Comparison of ENCODE assay signal across 21 cellular contexts in genomic region chr10:663844-664243, GRCh38. TPM values are rescaled to one million over a fixed set of nuclear protein-coding genes. Genes with fewer than 3 reads are reported as not detected.
DNase-seq lines count a peak whose midpoint lies in the region; ATAC-seq and TF ChIP-seq lines count a peak whose summit lies in the region.
"Had no signal": no experiment of that assay in that cellular context is flagged by ENCODE, and none has a peak within 500 bp of the region (broad histone marks: within the 10 kb centered on the region; RNA-seq: fewer than 3 reads in every experiment).

No MANE protein-coding gene starts in this region.

- no peaks in the 10 kb centered on the region for H3K9me3 Mint-ChIP-seq in brain

- no peak for TF ChIP-seq CTCF in brain (conservative IDR thresholded peaks at IDR 0.05)

- peaks cover 90% of the 10 kb centered on the region for H3K4me1 ChIP-seq in BLaER1

- H3K36me3 Mint-ChIP-seq in brain, result no peaks in the 10 kb centered on the region

- H3K4me3 ChIP-seq in BLaER1, result no peak overlapping the region
- H3K4me3 ChIP-seq: GM23248, PC-9, SK-N-MC, skin epidermis had no signal

- peaks cover 66% of the 10 kb centered on the region for H3K4me1 Mint-ChIP-seq in brain

- H3K27me3 Mint-ChIP-seq in brain, result no peaks in the 10 kb centered on the region

- DNase-seq in medulla oblongata (ENCODE audit: extremely low spot score) (peak; percentile 93), posterior vena cava (ENCODE audit: low spot score) (peak; percentile 73), NCI-H2029 (lab: John Stamatoyannopoulos, UW) (no peak), cerebellum (ENCODE audit: low spot score) (no peak)
- DNase-seq: 8988T; activated gamma-delta T cell; brain microvascular endothelial cell; GM23248; KG1; mesenchymal stem cell; NCI-H748 treated with DMSO at 0.1 percent for 48 hours; PC-9; stimulated activated CD4-positive, alpha-beta T cell treated with anti-CD3 and anti-CD28 coated beads, Interleukin-4, amount 100 ng/mL, for 24 hours; T1000 had no signal

- H3K36me3 ChIP-seq in BLaER1, result no peaks in the 10 kb centered on the region
- H3K36me3 ChIP-seq: brain microvascular endothelial cell had no signal

- H3K27ac ChIP-seq in BLaER1, result no peak overlapping the region
- H3K27ac ChIP-seq: brain microvascular endothelial cell, C4-2B, GM23248, PC-9, SK-N-MC had no signal

- ATAC-seq in HG03571 (IDR thresholded peaks at IDR 0.05; ENCODE audit: unreplicated experiment) (no peak), GM19035 (IDR thresholded peaks at IDR 0.05; ENCODE audit: unreplicated experiment) (no peak)

- no peaks in the 10 kb centered on the region for H3K27me3 ChIP-seq in BLaER1
- H3K27me3 ChIP-seq: brain microvascular endothelial cell had no signal

- no peak overlapping the region for H3K9ac ChIP-seq in BLaER1
- H3K9ac ChIP-seq: GM23248 had no signal

- peaks cover 100% of the 10 kb centered on the region for H4K20me1 ChIP-seq in BLaER1

- peak overlapping the region; percentile 55 for H3K4me2 ChIP-seq in BLaER1
- H3K4me2 ChIP-seq: PC-9 had no signal

- peak overlapping the region in 4 of 5 experiments; percentile 65 to 93 (median 92) for H3K27ac Mint-ChIP-seq in brain

- peak overlapping the region in 2 of 5 experiments; percentile 10 to 49 for H3K4me3 Mint-ChIP-seq in brain

- no peaks in the 10 kb centered on the region for H3K9me3 ChIP-seq in BLaER1

- intact Hi-C loops in posterior vena cava (cut with DNase I), result loop anchor here in 1 of 2 donors (10.0 kb wide), 1 partner anchor 121 kb away; no protein-coding TSS in a partner anchor

RNA-seq across cellular contexts. Expression of gene DIP2C, which starts 25.6 kb away (rescaled TPM):
- 22.3 TPM for polyA plus RNA-seq in brain (ENCODE audit: insufficient read depth, low read depth, low replicate concordance)
- total RNA-seq in posterior vena cava (10 to 100 TPM; 39.3 to 45.6 TPM), cerebellum (32.5 TPM)

Comparison
In these comparisons a context has a peak if more than half of its experiments do, and no peak if none do; other contexts are left out.
1. DNase-seq: peak in medulla oblongata (single experiment) and posterior vena cava (single experiment); none in NCI-H2029 (single experiment) and cerebellum (single experiment).